Comparison of ENCODE assay signal across 13 cellular contexts in the genomic region with DNA sequence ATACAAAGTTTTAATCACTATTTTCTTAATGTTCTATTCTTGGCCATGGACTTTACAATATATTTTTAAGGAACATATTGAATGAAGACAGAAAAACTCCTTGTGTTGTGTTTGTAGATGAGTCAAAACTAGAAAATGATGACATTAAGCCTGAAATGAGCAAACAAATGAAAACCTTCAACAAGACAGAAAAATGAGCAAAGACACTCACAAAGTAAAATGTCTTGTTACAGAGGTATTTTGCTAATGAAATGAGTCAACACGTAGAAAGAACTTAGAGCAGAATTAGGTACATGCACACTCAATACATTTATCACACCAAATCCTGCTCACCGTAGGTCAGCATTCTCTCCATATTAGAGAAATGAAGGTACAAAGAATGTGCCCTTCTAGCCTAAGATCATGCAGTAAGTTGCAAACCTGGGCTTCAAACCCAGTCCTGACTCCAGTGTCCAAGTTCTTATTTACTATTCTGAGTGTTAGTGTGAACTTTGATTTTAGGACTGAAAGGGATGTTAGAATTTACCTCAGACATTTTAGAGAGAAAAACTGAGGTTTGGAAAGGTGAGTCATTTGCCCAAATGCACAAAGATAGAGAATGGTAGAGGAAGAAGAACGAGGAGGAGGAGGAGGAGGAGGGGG.
DNase-seq lines count a peak whose midpoint lies in the region; ATAC-seq and TF ChIP-seq lines count a peak whose summit lies in the region.
"Had no signal": no experiment of that assay in that cellular context is flagged by ENCODE, and none has a peak within 500 bp of the region (broad histone marks: within the 10 kb centered on the region; RNA-seq: fewer than 3 reads in every experiment).

No MANE protein-coding gene starts in this region.

- no peaks in the 10 kb centered on the region for H3K9me3 ChIP-seq in right lobe of liver
- H3K9me3 ChIP-seq in esophagus muscularis mucosa: no peaks in the 10 kb centered on the region
- H3K9me3 ChIP-seq: testis had no signal

- H3K4me1 ChIP-seq in right lobe of liver (peaks cover 0 to 17% (median 0%) of the 10 kb centered on the region in 4 donors), esophagus muscularis mucosa (peaks cover 12 to 34% (median 27%) of the 10 kb centered on the region in 4 donors)

- H3K4me3 ChIP-seq in right lobe of liver (no peak overlapping the region), esophagus muscularis mucosa (no peak overlapping the region)
- H3K4me3 ChIP-seq: PC-9, testis had no signal

- no peak for TF ChIP-seq EP300 in esophagus muscularis mucosa (IDR thresholded peaks at IDR 0.05)

- no peak for TF ChIP-seq CTCF in right lobe of liver (IDR thresholded peaks at IDR 0.05)
- TF ChIP-seq CTCF in esophagus muscularis mucosa (IDR thresholded peaks at IDR 0.05): no peak

- H3K27me3 ChIP-seq in right lobe of liver (no peaks in the 10 kb centered on the region), esophagus muscularis mucosa (no peaks in the 10 kb centered on the region)
- H3K27me3 ChIP-seq: testis had no signal

- no peak for TF ChIP-seq POLR2A in right lobe of liver (IDR thresholded peaks at IDR 0.05)
- no peak for TF ChIP-seq POLR2A in esophagus muscularis mucosa (IDR thresholded peaks at IDR 0.05; ENCODE audit: low read depth)

- WGBS in right lobe of liver (ENCODE audit: insufficient coverage, low coverage, low lambda C conversion rate, missing lambda C conversion rate): 49% methylated on average over 3 of the region's 3 CpGs
- 82% methylated on average over 3 of the region's 3 CpGs for WGBS in esophagus muscularis mucosa

- DNase-seq in right lobe of liver (no peak), DMS 273 treated with DMSO at 0.1 percent for 48 hours (lab: John Stamatoyannopoulos, UW) (no peak), esophagus muscularis mucosa (ENCODE audit: extremely low spot score) (no peak)
- DNase-seq: NCI-H1436, occipital lobe, PC-9, testis had no signal

- H3K36me3 ChIP-seq in right lobe of liver (no peaks in the 10 kb centered on the region), esophagus muscularis mucosa (no peaks in the 10 kb centered on the region)

- intact Hi-C loops in right lobe of liver (cut with DNase I) (no loop called here), esophagus muscularis mucosa (cut with DNase I) (no loop called here)

- ATAC-seq in GM18519 (IDR thresholded peaks at IDR 0.05; ENCODE audit: low FRiP score, unreplicated experiment) (peak; percentile 33), GM21576 (IDR thresholded peaks at IDR 0.05; ENCODE audit: unreplicated experiment) (peak; percentile 15), HG03520 (IDR thresholded peaks at IDR 0.05; ENCODE audit: unreplicated experiment) (peak; percentile 24), right lobe of liver (peak in 3 of 4 donors; percentile 65 to 82 (median 81)), HG03571 (IDR thresholded peaks at IDR 0.05; ENCODE audit: unreplicated experiment) (no peak)
- ATAC-seq: esophagus mucosa had no signal

- H3K27ac ChIP-seq in right lobe of liver: peak overlapping the region in 1 of 3 donors; percentile 46
- H3K27ac ChIP-seq in esophagus muscularis mucosa (replicated peaks in 1 of 4): no peak overlapping the region
- H3K27ac ChIP-seq: PC-9, testis, VCaP had no signal
